ENCODE assay signal across 17 cellular contexts in genomic region chr1:232965124-232965911, GRCh38. TPM values are rescaled to one million over a fixed set of nuclear protein-coding genes. Genes with fewer than 3 reads are reported as not detected.
A peak's percentile ranks its signal among the peaks of the same experiment; 100 is the strongest.
DNase-seq lines count a peak whose midpoint lies in the region; ATAC-seq and TF ChIP-seq lines count a peak whose summit lies in the region.
"Had no signal": no experiment of that assay in that cellular context is flagged by ENCODE, and none has a peak within 500 bp of the region (broad histone marks: within the 10 kb centered on the region; RNA-seq: fewer than 3 reads in every experiment).

No MANE protein-coding gene starts in this region.

- H3K27me3 Mint-ChIP-seq in activated CD4-positive, alpha-beta T cell treated with anti-CD3 and anti-CD28 coated beads for 36 hours, result no peaks in the 10 kb centered on the region
- H3K27me3 Mint-ChIP-seq in neural progenitor cell (ENCODE audit: insufficient read depth, low read depth), result no peaks in the 10 kb centered on the region

- no peak overlapping the region for H3K9ac ChIP-seq in neural progenitor cell
- H3K9ac ChIP-seq: KMS-11 had no signal

- H3K27me3 ChIP-seq in neural progenitor cell, result no peaks in the 10 kb centered on the region
- H3K27me3 ChIP-seq: cardiac muscle cell had no signal

- no peaks in the 10 kb centered on the region for H3K9me3 ChIP-seq in neural progenitor cell (ENCODE audit: low read depth)

- H3K4me3 ChIP-seq in neural progenitor cell, result no peak overlapping the region
- H3K4me3 ChIP-seq: cardiac muscle cell had no signal

- no peak overlapping the region for H2AFZ ChIP-seq in neural progenitor cell (replicated peaks)

- H3F3A ChIP-seq in neural progenitor cell (ENCODE audit: low read depth), result no peaks in the 10 kb centered on the region

- no peak overlapping the region for H3K4me3 Mint-ChIP-seq in activated CD4-positive, alpha-beta T cell treated with anti-CD3 and anti-CD28 coated beads for 36 hours
- no peak overlapping the region for H3K4me3 Mint-ChIP-seq in neural progenitor cell
- H3K4me3 Mint-ChIP-seq: activated naive CD4-positive, alpha-beta T cell treated with anti-CD3 and anti-CD28 coated beads for 36 hours; CD8-positive, alpha-beta T cell had no signal

- H3K27ac ChIP-seq in neural progenitor cell, result no peak overlapping the region
- H3K27ac ChIP-seq: 22Rv1, cardiac muscle cell, KMS-11 had no signal

- no peak overlapping the region for H3K4me2 ChIP-seq in neural progenitor cell
- H3K4me2 ChIP-seq: KMS-11 had no signal

- no peaks in the 10 kb centered on the region for H3K4me1 ChIP-seq in neural progenitor cell

- CTCF ChIA-PET in activated CD4-positive, alpha-beta T cell treated with anti-CD3 and anti-CD28 coated beads for 36 hours (lab: Charles Lee), result interaction anchor here (0.5 kb wide), 1 partner anchor 73 kb away, joined by 3 read pairs; no protein-coding TSS in a partner anchor

- H3K27ac Mint-ChIP-seq in activated CD4-positive, alpha-beta T cell treated with anti-CD3 and anti-CD28 coated beads for 36 hours, result no peak overlapping the region
- H3K27ac Mint-ChIP-seq in neural progenitor cell, result peak overlapping the region; percentile 57
- H3K27ac Mint-ChIP-seq: activated naive CD4-positive, alpha-beta T cell treated with anti-CD3 and anti-CD28 coated beads for 36 hours; CD8-positive, alpha-beta T cell had no signal

- no peak for TF ChIP-seq CTCF in neural progenitor cell (IDR thresholded peaks at IDR 0.05)

- peaks cover 37% of the 10 kb centered on the region for H3K4me1 Mint-ChIP-seq in activated CD4-positive, alpha-beta T cell treated with anti-CD3 and anti-CD28 coated beads for 36 hours
- H3K4me1 Mint-ChIP-seq in neural progenitor cell, result peaks cover 29% of the 10 kb centered on the region

- peaks cover 35% of the 10 kb centered on the region for H3K36me3 Mint-ChIP-seq in activated CD4-positive, alpha-beta T cell treated with anti-CD3 and anti-CD28 coated beads for 36 hours (ENCODE audit: low read depth)
- H3K36me3 Mint-ChIP-seq in neural progenitor cell, result peaks cover 28% of the 10 kb centered on the region

- ATAC-seq in activated CD4-positive, alpha-beta T cell treated with anti-CD3 and anti-CD28 coated beads for 36 hours, result peak; percentile 66
- ATAC-seq in GM21723 (IDR thresholded peaks at IDR 0.05; ENCODE audit: unreplicated experiment), result peak; percentile 57
- ATAC-seq: CD8-positive, alpha-beta T cell had no signal

- H3K79me2 ChIP-seq in neural progenitor cell (ENCODE audit: low read depth), result peaks cover 23% of the 10 kb centered on the region

- intact Hi-C loops in activated CD4-positive, alpha-beta T cell treated with anti-CD3 and anti-CD28 coated beads for 36 hours (cut with DNase I, micrococcal nuclease), result no loop called here

- POLR2A ChIA-PET in activated CD4-positive, alpha-beta T cell treated with anti-CD3 and anti-CD28 coated beads for 36 hours (lab: Charles Lee), result no interaction called here

- no peak for DNase-seq in activated CD4-positive, alpha-beta T cell treated with anti-CD3 and anti-CD28 coated beads for 36 hours
- DNase-seq in activated CD4-positive, alpha-beta T cell treated with anti-CD3 and anti-CD28 coated beads for 48 hours, result no peak
- peak; percentile 72 for DNase-seq in NCI-H82 treated with DMSO at 0.1 percent for 48 hours (lab: John Stamatoyannopoulos, UW; ENCODE audit: unreplicated experiment)
- no peak for DNase-seq in neural progenitor cell (ENCODE audit: low spot score)
- DNase-seq in SIG-M5 (lab: John Stamatoyannopoulos, UW), result no peak
- no peak for DNase-seq in activated gamma-delta T cell (lab: John Stamatoyannopoulos, UW)
- DNase-seq in stimulated activated CD4-positive, alpha-beta T cell treated with anti-CD3 and anti-CD28 coated beads, Interleukin-1b, Interleukin-23, amount 100 ng/mL, for 48 hours, result no peak
- DNase-seq: activated CD4-positive, alpha-beta T cell treated with anti-CD3 and anti-CD28 coated beads, Interleukin-2, amount 50 U/mL, for 48 hours; activated naive CD4-positive, alpha-beta T cell treated with anti-CD3 and anti-CD28 coated beads for 36 hours; CD8-positive, alpha-beta T cell; hippocampal formation; NCI-H1930; T-helper 2 cell had no signal

- no peaks in the 10 kb centered on the region for H3K36me3 ChIP-seq in neural progenitor cell

- H3K9me3 Mint-ChIP-seq in activated CD4-positive, alpha-beta T cell treated with anti-CD3 and anti-CD28 coated beads for 36 hours (ENCODE audit: low read depth), result no peaks in the 10 kb centered on the region
- no peaks in the 10 kb centered on the region for H3K9me3 Mint-ChIP-seq in neural progenitor cell
- H3K9me3 Mint-ChIP-seq: activated naive CD4-positive, alpha-beta T cell treated with anti-CD3 and anti-CD28 coated beads for 36 hours; CD8-positive, alpha-beta T cell had no signal

- H4K20me1 ChIP-seq in neural progenitor cell (ENCODE audit: low read depth), result no peaks in the 10 kb centered on the region

RNA-seq across cellular contexts. Expression of gene NTPCR, which starts 14.9 kb away (rescaled TPM):
- total RNA-seq in activated CD4-positive, alpha-beta T cell treated with anti-CD3 and anti-CD28 coated beads for 36 hours, result 10 to 100 TPM; 37.4 to 51.9 TPM
- total RNA-seq in neural progenitor cell (ENCODE audit: low replicate concordance), result 59.4 and 65.7 TPM in 2 replicates
